24 cellular contexts compared by ENCODE assay signal in genomic region chr13:35648109-35648508, GRCh38.
DNase-seq lines count a peak whose midpoint lies in the region; TF ChIP-seq lines count a peak whose summit lies in the region.
"Had no signal": no experiment of that assay in that cellular context is flagged by ENCODE, and none has a peak within 500 bp of the region (broad histone marks: within the 10 kb centered on the region; RNA-seq: fewer than 3 reads in every experiment).

No MANE protein-coding gene starts in this region.

- H2AFZ ChIP-seq in GM23248, result no peak overlapping the region

- H3K4me1 ChIP-seq in GM23248 (ENCODE audit: insufficient read depth), result no peaks in the 10 kb centered on the region
- H3K4me1 ChIP-seq: psoas muscle had no signal

- H3K9ac ChIP-seq in GM23248, result no peak overlapping the region
- H3K9ac ChIP-seq: SK-N-SH had no signal

- no peaks in the 10 kb centered on the region for H3K79me2 ChIP-seq in GM23248 (ENCODE audit: insufficient read depth)

- no peak for TF ChIP-seq CTCF in brain microvascular endothelial cell (IDR thresholded peaks at IDR 0.05; ENCODE audit: low read depth, low read length, missing control alignments)

- no peaks in the 10 kb centered on the region for H3K27me3 ChIP-seq in GM23248 (replicated peaks; ENCODE audit: insufficient read depth)
- H3K27me3 ChIP-seq in brain microvascular endothelial cell (replicated peaks), result no peaks in the 10 kb centered on the region
- H3K27me3 ChIP-seq: gastroesophageal sphincter, neutrophil had no signal

- H3K4me2 ChIP-seq in GM23248 (ENCODE audit: unreplicated experiment), result no peak overlapping the region
- H3K4me2 ChIP-seq: SK-N-SH, smooth muscle cell had no signal

- DNase-seq in GM23248 (peak; percentile 5), brain microvascular endothelial cell (peak; percentile 46), hepatic stellate cell (ENCODE audit: low spot score) (peak; percentile 9), smooth muscle cell of the brain vasculature (ENCODE audit: low read depth, low spot score) (peak; percentile 15), HT-29 (ENCODE audit: low spot score) (no peak), hippocampal formation (lab: John Stamatoyannopoulos, UW) (no peak), SHP77 (lab: John Stamatoyannopoulos, UW) (no peak)
- DNase-seq: activated naive CD4-positive, alpha-beta T cell treated with anti-CD3 and anti-CD28 coated beads, Interleukin-2, amount 10 ng/mL, durations not matched to agents 7 days and 5 days; amniotic stem cell; caudate nucleus; CD4-positive, CD25-positive, alpha-beta regulatory T cell; dermis blood vessel endothelial cell; NCI-H1105 treated with DMSO at 0.1 percent for 48 hours; NCI-H2029 treated with DMSO at 0.1 percent for 48 hours; NCI-H226; NCI-H748 treated with DMSO at 0.1 percent for 48 hours; psoas muscle; RPMI8226; SK-N-SH; stimulated activated CD4-positive, alpha-beta T cell treated with anti-CD3 and anti-CD28 coated beads, Interleukin-4, amount 100 ng/mL, for 4 hours; stimulated activated naive CD4-positive, alpha-beta T cell had no signal

- no peak overlapping the region for H3K4me3 ChIP-seq in GM23248
- H3K4me3 ChIP-seq in brain microvascular endothelial cell (ENCODE audit: low read depth, low read length), result no peak overlapping the region
- H3K4me3 ChIP-seq: gastroesophageal sphincter, psoas muscle, smooth muscle cell had no signal

- H3K27ac ChIP-seq in GM23248 (no peak overlapping the region), brain microvascular endothelial cell (no peak overlapping the region)
- H3K27ac ChIP-seq: gastroesophageal sphincter, neutrophil, psoas muscle had no signal

- no peaks in the 10 kb centered on the region for H3K9me2 ChIP-seq in GM23248 (ENCODE audit: insufficient read depth)
- H3K9me2 ChIP-seq: SK-N-SH had no signal

- no peaks in the 10 kb centered on the region for H3F3A ChIP-seq in GM23248 (ENCODE audit: insufficient read depth)

- in situ Hi-C loops in GM23248 (cut with MboI) (no loop called here), brain microvascular endothelial cell (cut with HindIII; ENCODE audit: low pct_ligation_motif_present, low sequenced_read_pairs) (no loop called here)

- H3K9me3 ChIP-seq in GM23248 (ENCODE audit: low read depth), result no peaks in the 10 kb centered on the region
- H3K9me3 ChIP-seq: gastroesophageal sphincter, neutrophil, psoas muscle, SK-N-SH had no signal

- H3K36me3 ChIP-seq in GM23248 (ENCODE audit: low read depth), result no peaks in the 10 kb centered on the region
- no peaks in the 10 kb centered on the region for H3K36me3 ChIP-seq in brain microvascular endothelial cell (replicated peaks)
- H3K36me3 ChIP-seq: neutrophil had no signal

- H4K20me1 ChIP-seq in GM23248 (ENCODE audit: insufficient read depth), result no peaks in the 10 kb centered on the region

- 60 to 63% methylated on average over 5 of the region's 5 CpGs for WGBS in GM23248 (ENCODE audit: low coverage in 1 of 2, low lambda C conversion rate in 2 of 2, missing lambda C conversion rate in 2 of 2), 2 experiments

Comparison
In these comparisons a context has a peak if more than half of its experiments do, and no peak if none do; other contexts are left out.
1. DNase-seq: peak in GM23248 (single experiment), brain microvascular endothelial cell (single experiment), hepatic stellate cell (single experiment) and smooth muscle cell of the brain vasculature (single experiment); none in HT-29 (single experiment), hippocampal formation (0 of 2) and SHP77 (0 of 2).